ENCODE assay signal across 26 cellular contexts in genomic region chr13:111662451-111662850, GRCh38.
"Had no signal": no experiment of that assay in that cellular context is flagged by ENCODE, and none has a peak within 500 bp of the region (broad histone marks: within the 10 kb centered on the region; RNA-seq: fewer than 3 reads in every experiment).

No MANE protein-coding gene starts in this region.

- H3K4me1 Mint-ChIP-seq: activated CD4-positive, alpha-beta T cell treated with anti-CD3 and anti-CD28 coated beads for 36 hours; activated naive CD4-positive, alpha-beta T cell treated with anti-CD3 and anti-CD28 coated beads, Interleukin-2, amount 10 ng/mL, durations not matched to agents 7 days and 5 days; activated naive CD8-positive, alpha-beta T cell treated with anti-CD3 and anti-CD28 coated beads, Interleukin-2, amount 10 ng/mL, durations not matched to agents 7 days and 5 days; central memory CD8-positive, alpha-beta T cell; memory B cell; natural killer cell; stimulated activated memory B cell treated with anti-CD40 and anti-IgM and Interleukin-4, amounts not matched to agents 10 μg/mL and 1 μg/mL and 100 μg/mL, for 72 hours; stimulated activated naive CD8-positive, alpha-beta T cell treated with anti-CD3 and anti-CD28 coated beads, Interleukin-15, amount 100 ng/mL, for 72 hours had no signal

- H3K36me3 Mint-ChIP-seq: activated naive CD4-positive, alpha-beta T cell treated with anti-CD3 and anti-CD28 coated beads, Interleukin-2, amount 10 ng/mL, durations not matched to agents 7 days and 5 days; activated naive CD8-positive, alpha-beta T cell treated with anti-CD3 and anti-CD28 coated beads, Interleukin-2, amount 10 ng/mL, durations not matched to agents 7 days and 5 days; memory B cell; natural killer cell; stimulated activated memory B cell treated with anti-CD40 and anti-IgM and Interleukin-4, amounts not matched to agents 10 μg/mL and 1 μg/mL and 100 μg/mL, for 72 hours; type B pancreatic cell had no signal

- DNase-seq: activated CD4-positive, alpha-beta T cell treated with anti-CD3 and anti-CD28 coated beads for 36 hours; activated CD4-positive, alpha-beta T cell treated with anti-CD3 and anti-CD28 coated beads, Interleukin-2, amount 50 U/mL, for 4 hours; activated CD4-positive, CD25-positive, alpha-beta regulatory T cell; activated CD8-positive, alpha-beta memory T cell treated with anti-CD3 and anti-CD28 coated beads for 24 hours; activated gamma-delta T cell; activated naive CD4-positive, alpha-beta T cell treated with anti-CD3 and anti-CD28 coated beads, Interleukin-2, amount 10 ng/mL, durations not matched to agents 7 days and 5 days; activated naive CD8-positive, alpha-beta T cell treated with anti-CD3 and anti-CD28 coated beads, Interleukin-2, amount 10 ng/mL, durations not matched to agents 7 days and 5 days; dermis blood vessel endothelial cell; effector CD8-positive, alpha-beta T cell; gastrocnemius medialis; glutamatergic neuron; natural killer cell; sigmoid colon; small intestine; stimulated activated CD4-positive, alpha-beta T cell treated with anti-CD3 and anti-CD28 coated beads, Interleukin-4, amount 100 ng/mL, for 24 hours; stimulated activated naive CD8-positive, alpha-beta T cell treated with anti-CD3 and anti-CD28 coated beads, Interleukin-15, amount 100 ng/mL, for 72 hours; substantia nigra; T-helper 1 cell had no signal

- H3K4me3 ChIP-seq: breast epithelium, gastrocnemius medialis, sigmoid colon had no signal

- H3K27ac Mint-ChIP-seq: activated CD4-positive, alpha-beta T cell treated with anti-CD3 and anti-CD28 coated beads for 36 hours; activated naive CD4-positive, alpha-beta T cell treated with anti-CD3 and anti-CD28 coated beads, Interleukin-2, amount 10 ng/mL, durations not matched to agents 7 days and 5 days; activated naive CD8-positive, alpha-beta T cell treated with anti-CD3 and anti-CD28 coated beads, Interleukin-2, amount 10 ng/mL, durations not matched to agents 7 days and 5 days; memory B cell; natural killer cell; progenitor cell of endocrine pancreas; stimulated activated memory B cell treated with anti-CD40 and anti-IgM and Interleukin-4, amounts not matched to agents 10 μg/mL and 1 μg/mL and 100 μg/mL, for 72 hours; stimulated activated naive CD8-positive, alpha-beta T cell treated with anti-CD3 and anti-CD28 coated beads, Interleukin-15, amount 100 ng/mL, for 72 hours; T-helper 2 cell treated with Interferon-gamma antibody and Interleukin-4, amounts not matched to agents 5 μg/mL and 100 μg/mL, for 36 hours; type B pancreatic cell had no signal

- ATAC-seq: activated CD4-positive, alpha-beta T cell treated with anti-CD3 and anti-CD28 coated beads for 36 hours; gastrocnemius medialis; natural killer cell; stimulated activated memory B cell treated with anti-CD40 and anti-IgM and Interleukin-4, amounts not matched to agents 10 μg/mL and 1 μg/mL and 100 μg/mL, for 72 hours; stimulated activated naive CD8-positive, alpha-beta T cell treated with anti-CD3 and anti-CD28 coated beads, Interleukin-15, amount 100 ng/mL, for 72 hours had no signal

- H3K4me3 Mint-ChIP-seq: activated CD4-positive, alpha-beta T cell treated with anti-CD3 and anti-CD28 coated beads for 36 hours; activated naive CD4-positive, alpha-beta T cell treated with anti-CD3 and anti-CD28 coated beads, Interleukin-2, amount 10 ng/mL, durations not matched to agents 7 days and 5 days; activated naive CD8-positive, alpha-beta T cell treated with anti-CD3 and anti-CD28 coated beads, Interleukin-2, amount 10 ng/mL, durations not matched to agents 7 days and 5 days; central memory CD8-positive, alpha-beta T cell; memory B cell; natural killer cell; stimulated activated memory B cell treated with anti-CD40 and anti-IgM and Interleukin-4, amounts not matched to agents 10 μg/mL and 1 μg/mL and 100 μg/mL, for 72 hours; stimulated activated naive CD8-positive, alpha-beta T cell treated with anti-CD3 and anti-CD28 coated beads, Interleukin-15, amount 100 ng/mL, for 72 hours; T-helper 2 cell treated with Interferon-gamma antibody and Interleukin-4, amounts not matched to agents 5 μg/mL and 100 μg/mL, for 36 hours; type B pancreatic cell had no signal

- H3K36me3 ChIP-seq: breast epithelium, gastrocnemius medialis, sigmoid colon had no signal

- H3K27me3 ChIP-seq: breast epithelium had no signal

- H3K27me3 Mint-ChIP-seq: activated naive CD4-positive, alpha-beta T cell treated with anti-CD3 and anti-CD28 coated beads, Interleukin-2, amount 10 ng/mL, durations not matched to agents 7 days and 5 days; activated naive CD8-positive, alpha-beta T cell treated with anti-CD3 and anti-CD28 coated beads, Interleukin-2, amount 10 ng/mL, durations not matched to agents 7 days and 5 days; stimulated activated memory B cell treated with anti-CD40 and anti-IgM and Interleukin-4, amounts not matched to agents 10 μg/mL and 1 μg/mL and 100 μg/mL, for 72 hours; stimulated activated naive CD8-positive, alpha-beta T cell treated with anti-CD3 and anti-CD28 coated beads, Interleukin-15, amount 100 ng/mL, for 72 hours had no signal

- H3K9me3 ChIP-seq: breast epithelium, gastrocnemius medialis, sigmoid colon had no signal

- H3K4me1 ChIP-seq: breast epithelium, gastrocnemius medialis, sigmoid colon had no signal

- H3K27ac ChIP-seq: breast epithelium, gastrocnemius medialis had no signal

- FAIRE-seq: islet of Langerhans, small intestine had no signal

- H3K9me3 Mint-ChIP-seq: activated naive CD4-positive, alpha-beta T cell treated with anti-CD3 and anti-CD28 coated beads, Interleukin-2, amount 10 ng/mL, durations not matched to agents 7 days and 5 days; central memory CD8-positive, alpha-beta T cell; natural killer cell; stimulated activated memory B cell treated with anti-CD40 and anti-IgM and Interleukin-4, amounts not matched to agents 10 μg/mL and 1 μg/mL and 100 μg/mL, for 72 hours; stimulated activated naive CD8-positive, alpha-beta T cell treated with anti-CD3 and anti-CD28 coated beads, Interleukin-15, amount 100 ng/mL, for 72 hours; T-helper 2 cell treated with Interferon-gamma antibody and Interleukin-4, amounts not matched to agents 5 μg/mL and 100 μg/mL, for 36 hours; type B pancreatic cell had no signal
